ENCODE assay signal across 17 cellular contexts in genomic region chr3:52130966-52131637, GRCh38.
"Had no signal": no experiment of that assay in that cellular context is flagged by ENCODE, and none has a peak within 500 bp of the region (broad histone marks: within the 10 kb centered on the region; RNA-seq: fewer than 3 reads in every experiment).

No MANE protein-coding gene starts in this region.

- H3K36me3 Mint-ChIP-seq: activated naive CD8-positive, alpha-beta T cell; immature natural killer cell; memory B cell had no signal

- H3K27me3 ChIP-seq: colonic mucosa, gastrocnemius medialis, heart right ventricle, tibial nerve had no signal

- ATAC-seq: activated CD4-positive, CD25-positive, alpha-beta regulatory T cell treated with anti-CD3 and anti-CD28 coated beads, Interleukin-2, amount 50 U/mL, for 24 hours; esophagus mucosa; gastrocnemius medialis; heart right ventricle; left ventricle myocardium superior; naive thymus-derived CD4-positive, alpha-beta T cell had no signal

- H3K4me1 Mint-ChIP-seq: memory B cell had no signal

- DNase-seq: activated gamma-delta T cell treated with Interleukin-2 at 50 U/mL for 16 hours; central memory CD4-positive, alpha-beta T cell; colonic mucosa; gastrocnemius medialis; heart right ventricle; immature natural killer cell; left ventricle myocardium superior; naive thymus-derived CD4-positive, alpha-beta T cell; retina; stimulated activated naive CD4-positive, alpha-beta T cell; substantia nigra; T1000 had no signal

- H3K4me3 ChIP-seq: colonic mucosa, gastrocnemius medialis, heart right ventricle, tibial nerve had no signal

- H3K27ac Mint-ChIP-seq: activated naive CD8-positive, alpha-beta T cell; immature natural killer cell; memory B cell; naive thymus-derived CD4-positive, alpha-beta T cell had no signal

- H3K27ac ChIP-seq: colonic mucosa, gastrocnemius medialis, heart right ventricle, tibial nerve had no signal

- H3K36me3 ChIP-seq: colonic mucosa, gastrocnemius medialis, heart right ventricle, tibial nerve had no signal

- H3K9me3 ChIP-seq: colonic mucosa, gastrocnemius medialis, heart right ventricle, tibial nerve had no signal

- H3K9me3 Mint-ChIP-seq: immature natural killer cell; memory B cell; naive thymus-derived CD4-positive, alpha-beta T cell had no signal

- H3K27me3 Mint-ChIP-seq: activated naive CD8-positive, alpha-beta T cell; memory B cell; naive thymus-derived CD4-positive, alpha-beta T cell had no signal

- H3K4me3 Mint-ChIP-seq: activated naive CD8-positive, alpha-beta T cell; immature natural killer cell; memory B cell; naive thymus-derived CD4-positive, alpha-beta T cell had no signal

- H3K4me1 ChIP-seq: colonic mucosa had no signal
